Comparison of ENCODE assay signal across 5 cellular contexts in the genomic region with DNA sequence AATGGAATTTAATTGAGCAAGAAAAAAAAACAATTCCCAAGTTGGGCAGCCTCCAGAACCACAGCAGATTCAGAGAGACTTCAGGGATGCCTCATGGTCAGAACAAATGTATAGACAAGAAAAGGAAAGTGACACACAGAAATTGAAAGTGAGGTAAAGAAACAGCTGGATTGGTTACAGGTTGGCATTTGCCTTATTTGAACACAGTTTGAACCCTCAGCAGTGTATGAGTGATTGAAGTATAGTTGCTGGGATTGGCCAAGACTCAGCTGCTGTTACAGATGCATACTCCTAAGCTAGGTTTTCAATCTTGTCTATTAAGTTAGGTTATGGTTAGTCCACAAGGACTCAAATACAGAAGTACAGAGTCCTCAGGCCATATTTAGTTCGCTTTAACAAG. TPM values are rescaled to one million over a fixed set of nuclear protein-coding genes. Genes with fewer than 3 reads are reported as not detected.
"Had no signal": no experiment of that assay in that cellular context is flagged by ENCODE, and none has a peak within 500 bp of the region (broad histone marks: within the 10 kb centered on the region; RNA-seq: fewer than 3 reads in every experiment).

No MANE protein-coding gene starts in this region.

RNA-seq across cellular contexts. Expression of gene GOLGA8Q, which starts 57.9 kb away (rescaled TPM):
- total RNA-seq: GM23338, H1, H7, HepG2, HT1080 had no signal
